Comparison of ENCODE assay signal across 20 cellular contexts in the genomic region with DNA sequence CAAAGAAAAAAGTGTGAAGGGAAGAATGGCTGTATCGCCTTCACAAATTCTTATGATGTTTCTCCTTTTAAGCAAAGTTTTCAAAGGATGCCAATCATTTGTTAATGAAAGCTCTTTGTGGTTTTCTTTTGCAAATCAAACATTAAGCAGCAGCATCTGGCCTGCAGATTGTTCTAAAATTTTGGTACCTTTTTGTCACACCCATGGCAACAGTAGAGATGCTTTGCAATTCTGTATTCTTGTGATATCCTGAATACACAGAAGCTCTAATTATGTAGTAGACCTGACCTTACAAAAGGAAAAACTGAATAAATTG.
DNase-seq lines count a peak whose midpoint lies in the region; ATAC-seq, FAIRE-seq and TF ChIP-seq lines count a peak whose summit lies in the region.
"Had no signal": no experiment of that assay in that cellular context is flagged by ENCODE, and none has a peak within 500 bp of the region (broad histone marks: within the 10 kb centered on the region; RNA-seq: fewer than 3 reads in every experiment).

No MANE protein-coding gene starts in this region.

- POLR2A ChIA-PET in HepG2 (lab: Yijun Ruan, JAX) (no interaction called here), K562 (lab: Yijun Ruan, JAX) (no interaction called here)

- intact Hi-C loops in right lobe of liver (cut with DNase I) (no loop called here), HepG2 (cut with micrococcal nuclease; ENCODE audit: unreplicated experiment) (no loop called here), K562 (cut with micrococcal nuclease) (no loop called here), stomach (cut with DNase I; ENCODE audit: low total_unique reads) (no loop called here)

- H3K4me2 ChIP-seq in HepG2 (ENCODE audit: low read depth, low read length) (no peak overlapping the region), K562 (ENCODE audit: insufficient read depth, low read length) (no peak overlapping the region)

- H3K9ac ChIP-seq in HepG2 (ENCODE audit: insufficient read depth, low read depth, low read length): no peak overlapping the region
- H3K9ac ChIP-seq in K562 (ENCODE audit: insufficient read depth in 1 of 2, low read depth in 2 of 2, low read length in 2 of 2): no peak overlapping the region

- H3K27ac ChIP-seq in right lobe of liver: peak overlapping the region in 2 of 3 donors; percentile 87 to 91
- no peak overlapping the region for H3K27ac ChIP-seq in HepG2 (ENCODE audit: extremely low read length, insufficient read depth, low read length)
- no peak overlapping the region for H3K27ac ChIP-seq in K562 (ENCODE audit: extremely low read depth, low read depth, low read length)
- no peak overlapping the region for H3K27ac ChIP-seq in suprapubic skin
- H3K27ac ChIP-seq in stomach: no peak overlapping the region
- H3K27ac ChIP-seq: Peyer's patch had no signal

- in situ Hi-C loops in HepG2 (cut with HindIII; ENCODE audit: extremely low pct_ligation_motif_present, low pct_unique_long_range_greater_than_20kb) (no loop called here), K562 (cut with MboI) (no loop called here)

- DNase-seq in right lobe of liver (no peak), HepG2 (ENCODE audit: low spot score) (no peak), NCI-H69 (lab: John Stamatoyannopoulos, UW) (peak; percentile 24), K562 (ENCODE audit: extremely low read depth in 1 of 4, low spot score in 3 of 4) (no peak), superior temporal gyrus (ENCODE audit: extremely low spot score) (peak; percentile 25), suprapubic skin (ENCODE audit: low spot score in 2 of 2) (no peak), NCI-H2081 (lab: John Stamatoyannopoulos, UW) (no peak), stomach (no peak)
- DNase-seq: DMS53, GDM1, IMR-90, Kasumi-1, NCI-H1694, NCI-H2081 treated with DMSO at 0.1 percent for 48 hours, NCI-H2171 treated with DMSO at 0.1 percent for 48 hours, NCI-H524 treated with DMSO at 0.1 percent for 48 hours, Peyer's patch had no signal

- H3K9me3 ChIP-seq in right lobe of liver (no peaks in the 10 kb centered on the region), HepG2 (ENCODE audit: low read length) (no peaks in the 10 kb centered on the region), K562 (replicated peaks; ENCODE audit: control insufficient read depth, insufficient read depth, low read depth, low read length) (no peaks in the 10 kb centered on the region), suprapubic skin (no peaks in the 10 kb centered on the region), stomach (no peaks in the 10 kb centered on the region)
- H3K9me3 ChIP-seq: Peyer's patch had no signal

- FAIRE-seq in HepG2 (lab: Jason Lieb, UNC) (no peak), K562 (lab: Jason Lieb, UNC) (peak; percentile 46)
- FAIRE-seq: A204.1, D721Med, GM18507 had no signal

- TF ChIP-seq RAD21 in HepG2 (CRISPR knock-in tag; IDR thresholded peaks at IDR 0.05) (no peak), K562 (CRISPR knock-in tag; conservative IDR thresholded peaks at IDR 0.05 in 1 of 2, IDR thresholded peaks at IDR 0.05 in 1 of 2) (no peak)

- TF ChIP-seq EP300 in HepG2 (IDR thresholded peaks at IDR 0.05; ENCODE audit: low read depth in 2 of 2, low read length in 2 of 2): no peak
- TF ChIP-seq EP300 in HepG2 (CRISPR knock-in tag; IDR thresholded peaks at IDR 0.05; ENCODE audit: borderline replicate concordance): no peak
- no peak for TF ChIP-seq EP300 in K562 (IDR thresholded peaks at IDR 0.05; ENCODE audit: low read length)
- TF ChIP-seq EP300 in suprapubic skin (IDR thresholded peaks at IDR 0.05): no peak
- no peak for TF ChIP-seq EP300 in stomach (IDR thresholded peaks at IDR 0.05)

- H3K36me3 ChIP-seq in right lobe of liver (no peaks in the 10 kb centered on the region), HepG2 (replicated peaks in 1 of 2; ENCODE audit: control insufficient read depth in 1 of 2, insufficient read depth in 2 of 2, low read length in 2 of 2) (no peaks in the 10 kb centered on the region), K562 (ENCODE audit: control insufficient read depth, insufficient read depth, low read length) (no peaks in the 10 kb centered on the region), suprapubic skin (no peaks in the 10 kb centered on the region), stomach (no peaks in the 10 kb centered on the region)
- H3K36me3 ChIP-seq: Peyer's patch had no signal

- ATAC-seq in right lobe of liver: no peak
- ATAC-seq in HepG2: no peak
- no peak for ATAC-seq in K562

- no peaks in the 10 kb centered on the region for H3K9me1 ChIP-seq in K562 (ENCODE audit: control insufficient read depth, insufficient read depth, low read length)

- BruUV-seq in HepG2 (replicated peaks; lab: Mats Ljungman, UMichigan) (no TSS peak), K562 (replicated peaks; lab: Mats Ljungman, UMichigan) (no TSS peak)

- peaks cover 0 to 58% (median 9%) of the 10 kb centered on the region in 4 donors for H3K4me1 ChIP-seq in right lobe of liver
- H3K4me1 ChIP-seq in HepG2 (ENCODE audit: insufficient read depth, low read length): peaks cover 29% of the 10 kb centered on the region
- no peaks in the 10 kb centered on the region for H3K4me1 ChIP-seq in K562 (replicated peaks in 1 of 2; ENCODE audit: control insufficient read depth in 2 of 2, insufficient read depth in 2 of 2, low read length in 2 of 2)
- no peaks in the 10 kb centered on the region for H3K4me1 ChIP-seq in suprapubic skin
- H3K4me1 ChIP-seq in stomach: no peaks in the 10 kb centered on the region
- H3K4me1 ChIP-seq: Peyer's patch had no signal

- no peak overlapping the region for H2AFZ ChIP-seq in HepG2 (ENCODE audit: low read length)
- no peak overlapping the region for H2AFZ ChIP-seq in K562 (ENCODE audit: low read depth, low read length)

- no peak overlapping the region for H3K4me3 ChIP-seq in right lobe of liver
- H3K4me3 ChIP-seq in HepG2 (replicated peaks in 1 of 3; ENCODE audit: insufficient read depth in 1 of 3, low read depth in 2 of 3, low read length in 3 of 3): no peak overlapping the region
- no peak overlapping the region for H3K4me3 ChIP-seq in K562
- H3K4me3 ChIP-seq in suprapubic skin: no peak overlapping the region
- H3K4me3 ChIP-seq in stomach: no peak overlapping the region
- H3K4me3 ChIP-seq: Peyer's patch had no signal

- H4K20me1 ChIP-seq in HepG2 (ENCODE audit: insufficient read depth, low read length) (no peaks in the 10 kb centered on the region), K562 (replicated peaks; ENCODE audit: control insufficient read depth, insufficient read depth, low read length) (no peaks in the 10 kb centered on the region)

- no peaks in the 10 kb centered on the region for H3K79me2 ChIP-seq in HepG2 (ENCODE audit: insufficient read depth, low read length)
- H3K79me2 ChIP-seq in K562 (ENCODE audit: control insufficient read depth, insufficient read depth, low read length): no peaks in the 10 kb centered on the region

- WGBS in right lobe of liver (ENCODE audit: insufficient coverage, low coverage, low lambda C conversion rate, missing lambda C conversion rate): 67% methylated on average over 1 of the region's 1 CpG
- WGBS in HepG2 (ENCODE audit: low lambda C conversion rate): 100% methylated on average over 1 of the region's 1 CpG
- 0% methylated on average over 1 of the region's 1 CpG for WGBS in K562 (ENCODE audit: insufficient coverage, low coverage, missing lambda C conversion rate)
- 90% methylated on average over 1 of the region's 1 CpG for WGBS in suprapubic skin
- WGBS in stomach, 5 donors: 58 to 91% (median 88%) methylated on average over 1 of the region's 1 CpG

- TF ChIP-seq POLR2A in right lobe of liver (IDR thresholded peaks at IDR 0.05): no peak
- TF ChIP-seq POLR2A in HepG2 (IDR thresholded peaks at IDR 0.05; ENCODE audit: insufficient read depth in 1 of 2, low read depth in 2 of 2, low read length in 2 of 2): no peak
- TF ChIP-seq POLR2A in K562 (conservative IDR thresholded peaks at IDR 0.05): no peak
- TF ChIP-seq POLR2A in suprapubic skin (IDR thresholded peaks at IDR 0.05): no peak
- TF ChIP-seq POLR2A in stomach (IDR thresholded peaks at IDR 0.05): no peak

- H3K27me3 ChIP-seq in right lobe of liver (no peaks in the 10 kb centered on the region), HepG2 (ENCODE audit: control insufficient read depth in 1 of 2, insufficient read depth in 2 of 2, low read length in 2 of 2) (no peaks in the 10 kb centered on the region), K562 (ENCODE audit: control insufficient read depth in 2 of 2, insufficient read depth in 2 of 2, low read length in 2 of 2) (no peaks in the 10 kb centered on the region; a peak in 1 of 5 replicates), suprapubic skin (no peaks in the 10 kb centered on the region), stomach (peaks cover 0 to 2% (median 0%) of the 10 kb centered on the region in 3 donors)
- H3K27me3 ChIP-seq: Peyer's patch had no signal

- TF ChIP-seq CTCF in right lobe of liver (IDR thresholded peaks at IDR 0.05): no peak
- TF ChIP-seq CTCF in HepG2 (CRISPR knock-in tag; IDR thresholded peaks at IDR 0.05): no peak
- no peak for TF ChIP-seq CTCF in K562 (IDR thresholded peaks at IDR 0.05 in 2 of 3, conservative IDR thresholded peaks at IDR 0.05 in 1 of 3; ENCODE audit: insufficient read depth in 2 of 3, low read depth in 1 of 3, low read length in 3 of 3)
- TF ChIP-seq CTCF in suprapubic skin (IDR thresholded peaks at IDR 0.05): no peak
- no peak for TF ChIP-seq CTCF in stomach (IDR thresholded peaks at IDR 0.05)

- CTCF ChIA-PET in HepG2 (lab: Yijun Ruan, JAX; ENCODE audit: low intra/inter-chr PET ratio, low total read pairs) (no interaction called here), K562 (lab: Yijun Ruan, JAX; ENCODE audit: low intra/inter-chr PET ratio) (no interaction called here)

TF ChIP-seq in HepG2, 621 proteins besides CTCF, POLR2A, EP300 and RAD21 (continues in another document):
- no peak for TF ChIP-seq PHF21A (CRISPR knock-in tag; IDR thresholded peaks at IDR 0.05)

TF ChIP-seq in K562, 482 proteins besides CTCF, POLR2A, EP300 and RAD21 (continues in another document):
- TF ChIP-seq TCF7L2 (IDR thresholded peaks at IDR 0.05; ENCODE audit: low read depth, low read length) (no peak), ZNF436 (CRISPR knock-in tag; IDR thresholded peaks at IDR 0.05) (no peak), TSC22D4 (tag; IDR thresholded peaks at IDR 0.05) (no peak), CEBPG (CRISPR knock-in tag; IDR thresholded peaks at IDR 0.05) (no peak), CEBPG (tag; conservative IDR thresholded peaks at IDR 0.05 in 1 of 2, IDR thresholded peaks at IDR 0.05 in 1 of 2) (no peak), KLF6 (CRISPR knock-in tag; IDR thresholded peaks at IDR 0.05; ENCODE audit: borderline replicate concordance) (no peak), ZKSCAN8 (CRISPR knock-in tag; IDR thresholded peaks at IDR 0.05) (no peak), RUNX1 (IDR thresholded peaks at IDR 0.05; ENCODE audit: low read depth) (no peak), SIX5 (IDR thresholded peaks at IDR 0.05; ENCODE audit: borderline replicate concordance in 1 of 2, insufficient read depth in 1 of 2, low read depth in 1 of 2, low read length in 2 of 2) (no peak), RBM25 (IDR thresholded peaks at IDR 0.05; ENCODE audit: low read depth, low read length, severe bottlenecking) (no peak), CSDE1 (IDR thresholded peaks at IDR 0.05) (no peak), HNRNPH1 (optimal IDR thresholded peaks at IDR 0.05; ENCODE audit: low read depth, low read length) (no peak)

Comparison
In these comparisons a context has a peak if more than half of its experiments do, and no peak if none do; other contexts are left out.
1. H3K27ac ChIP-seq: peak in right lobe of liver (2 of 3); none in HepG2 (single experiment), K562 (single experiment), suprapubic skin (single experiment) and stomach (0 of 5).
2. DNase-seq: peak in NCI-H69 (single experiment) and superior temporal gyrus (single experiment); none in right lobe of liver (0 of 3), HepG2 (single experiment), K562 (0 of 4), suprapubic skin (0 of 2), NCI-H2081 (0 of 2) and stomach (single experiment).